ENCODE assay signal across 6 cellular contexts in genomic region chrX:23754664-23755063, GRCh38.
"Had no signal": no experiment of that assay in that cellular context is flagged by ENCODE, and none has a peak within 500 bp of the region (broad histone marks: within the 10 kb centered on the region; RNA-seq: fewer than 3 reads in every experiment).

No MANE protein-coding gene starts in this region.

- H3K4me3 ChIP-seq: K562 had no signal

- H3K27me3 Mint-ChIP-seq: IgD-negative memory B cell had no signal

- H3K9me3 Mint-ChIP-seq: IgD-negative memory B cell had no signal

- H3K27ac ChIP-seq: HL-60 had no signal

- H3K36me3 Mint-ChIP-seq: IgD-negative memory B cell had no signal

- DNase-seq: IMR-90, KBM-7, KG1 had no signal

- H3K4me3 Mint-ChIP-seq: IgD-negative memory B cell had no signal

- FAIRE-seq: K562 had no signal

- ATAC-seq: K562 had no signal
